Comparison of ENCODE assay signal across 30 cellular contexts in genomic region chr3:217436-217835, GRCh38. TPM values are rescaled to one million over a fixed set of nuclear protein-coding genes. Genes with fewer than 3 reads are reported as not detected.
DNase-seq lines count a peak whose midpoint lies in the region; ATAC-seq and TF ChIP-seq lines count a peak whose summit lies in the region.
"Had no signal": no experiment of that assay in that cellular context is flagged by ENCODE, and none has a peak within 500 bp of the region (broad histone marks: within the 10 kb centered on the region; RNA-seq: fewer than 3 reads in every experiment).

No MANE protein-coding gene starts in this region.

- H3K9me2 ChIP-seq in OCI-LY1 (ENCODE audit: low read depth, low read length) = no peaks in the 10 kb centered on the region

- H3K27ac Mint-ChIP-seq in stimulated activated memory B cell treated with anti-CD40 and anti-IgM and Interleukin-4, amounts not matched to agents 10 μg/mL and 1 μg/mL and 100 μg/mL, for 72 hours = peak overlapping the region; percentile 32
- no peak overlapping the region for H3K27ac Mint-ChIP-seq in T-helper 17 cell
- H3K27ac Mint-ChIP-seq: CD14-positive monocyte; CD8-positive, alpha-beta memory T cell had no signal

- peaks cover 2% of the 10 kb centered on the region; the same call in 1 of the 2 replicates for H3K9me3 ChIP-seq in OCI-LY1 (ENCODE audit: low read length)
- H3K9me3 ChIP-seq in endocrine pancreas (ENCODE audit: control insufficient read depth, low read length) = no peaks in the 10 kb centered on the region
- no peaks in the 10 kb centered on the region for H3K9me3 ChIP-seq in T-helper 17 cell (ENCODE audit: control insufficient read depth, low read length, poor library complexity, severe bottlenecking)
- H3K9me3 ChIP-seq: BE2C had no signal

- H3K9ac ChIP-seq in OCI-LY1 (ENCODE audit: low read length) (no peak overlapping the region), endocrine pancreas (ENCODE audit: control insufficient read depth, insufficient read depth, low read length) (no peak overlapping the region)
- H3K9ac ChIP-seq: KMS-11 had no signal

- H3K4me1 Mint-ChIP-seq in stimulated activated memory B cell treated with anti-CD40 and anti-IgM and Interleukin-4, amounts not matched to agents 10 μg/mL and 1 μg/mL and 100 μg/mL, for 72 hours = peaks cover 35% of the 10 kb centered on the region
- H3K4me1 Mint-ChIP-seq in T-helper 17 cell = no peaks in the 10 kb centered on the region
- H3K4me1 Mint-ChIP-seq: CD14-positive monocyte; CD8-positive, alpha-beta memory T cell had no signal

- no peak for ATAC-seq in stimulated activated memory B cell treated with anti-CD40 and anti-IgM and Interleukin-4, amounts not matched to agents 10 μg/mL and 1 μg/mL and 100 μg/mL, for 72 hours
- ATAC-seq in T-helper 17 cell = no peak

- no peak overlapping the region for H2AFZ ChIP-seq in OCI-LY1 (ENCODE audit: low read length)

- H3K27me3 ChIP-seq in OCI-LY1 (ENCODE audit: insufficient read depth, low read length) (no peaks in the 10 kb centered on the region), endocrine pancreas (ENCODE audit: control insufficient read depth, insufficient read depth, low read length) (no peaks in the 10 kb centered on the region)
- H3K27me3 ChIP-seq: BE2C, SJSA1 had no signal

- peak; percentile 39 for DNase-seq in NCI-H82 (lab: John Stamatoyannopoulos, UW)
- no peak for DNase-seq in NCI-H82 treated with DMSO at 0.1 percent for 48 hours (lab: John Stamatoyannopoulos, UW; ENCODE audit: unreplicated experiment)
- DNase-seq in activated CD8-positive, alpha-beta memory T cell treated with anti-CD3 and anti-CD28 coated beads for 24 hours = no peak
- DNase-seq in T-helper 17 cell = no peak
- no peak for DNase-seq in UCSD-AML1 (lab: John Stamatoyannopoulos, UW; ENCODE audit: unreplicated experiment)
- DNase-seq: ACHN; BE2C; CD8-positive, alpha-beta memory T cell; DMS153; DND-41; HCEC 1CT; MM.1S; NCI-H1417; NCI-H1694; NCI-H2081; NCI-H2171; NCI-H226; NCI-H510A; NCI-H774; Right ventricle myocardium superior; RPMI8226 had no signal

- H3K36me3 Mint-ChIP-seq in stimulated activated memory B cell treated with anti-CD40 and anti-IgM and Interleukin-4, amounts not matched to agents 10 μg/mL and 1 μg/mL and 100 μg/mL, for 72 hours = peaks cover 4% of the 10 kb centered on the region
- no peaks in the 10 kb centered on the region for H3K36me3 Mint-ChIP-seq in T-helper 17 cell (ENCODE audit: low read depth)
- H3K36me3 Mint-ChIP-seq: CD14-positive monocyte; CD8-positive, alpha-beta memory T cell; IgD-negative memory B cell had no signal

- TF ChIP-seq CTCF in OCI-LY1 (IDR thresholded peaks at IDR 0.05; ENCODE audit: low read length) = no peak

- no peak overlapping the region for H3K4me2 ChIP-seq in OCI-LY1 (ENCODE audit: low read length)
- H3K4me2 ChIP-seq: KMS-11 had no signal

- no peaks in the 10 kb centered on the region for H3K79me2 ChIP-seq in OCI-LY1 (ENCODE audit: insufficient read depth, low read length)

- H3K4me3 ChIP-seq in OCI-LY1 (ENCODE audit: low read depth, low read length, poor library complexity, severe bottlenecking) (no peak overlapping the region), endocrine pancreas (ENCODE audit: control insufficient read depth, insufficient read depth, low read length) (peak overlapping the region; percentile 59)
- H3K4me3 ChIP-seq: SJSA1 had no signal

- H3K27me3 Mint-ChIP-seq in stimulated activated memory B cell treated with anti-CD40 and anti-IgM and Interleukin-4, amounts not matched to agents 10 μg/mL and 1 μg/mL and 100 μg/mL, for 72 hours = no peaks in the 10 kb centered on the region
- H3K27me3 Mint-ChIP-seq in T-helper 17 cell = no peaks in the 10 kb centered on the region
- H3K27me3 Mint-ChIP-seq: CD8-positive, alpha-beta memory T cell; IgD-negative memory B cell had no signal

- H3K4me1 ChIP-seq in OCI-LY1 (ENCODE audit: insufficient read depth, low read length, severe bottlenecking) = peaks cover 51% of the 10 kb centered on the region
- H3K4me1 ChIP-seq in endocrine pancreas (ENCODE audit: control insufficient read depth, insufficient read depth, low read length) = peaks cover 7% of the 10 kb centered on the region
- H3K4me1 ChIP-seq: BE2C, SJSA1 had no signal

- H3K36me3 ChIP-seq in OCI-LY1 (ENCODE audit: insufficient read depth, low read length) (0 out of 2 replicates have a peak, but pooled peaks cover 9% of the 10 kb centered on the region), endocrine pancreas (ENCODE audit: control insufficient read depth, insufficient read depth, low read length) (no peaks in the 10 kb centered on the region)
- H3K36me3 ChIP-seq: BE2C, SJSA1 had no signal

- peak overlapping the region; percentile 42 for H3K27ac ChIP-seq in OCI-LY1 (ENCODE audit: low read depth, low read length, poor library complexity, severe bottlenecking)
- H3K27ac ChIP-seq: 22Rv1, HL-60, KMS-11, SJSA1 had no signal

- no peaks in the 10 kb centered on the region for H4K20me1 ChIP-seq in OCI-LY1 (ENCODE audit: insufficient read depth, low read length)

- peaks cover 2% of the 10 kb centered on the region; the same call in 1 of the 2 replicates for H3F3A ChIP-seq in OCI-LY1 (ENCODE audit: insufficient read depth, low read length)

- peaks cover 3% of the 10 kb centered on the region for H3K9me3 Mint-ChIP-seq in stimulated activated memory B cell treated with anti-CD40 and anti-IgM and Interleukin-4, amounts not matched to agents 10 μg/mL and 1 μg/mL and 100 μg/mL, for 72 hours

- no peak overlapping the region for H3K4me3 Mint-ChIP-seq in stimulated activated memory B cell treated with anti-CD40 and anti-IgM and Interleukin-4, amounts not matched to agents 10 μg/mL and 1 μg/mL and 100 μg/mL, for 72 hours
- no peak overlapping the region for H3K4me3 Mint-ChIP-seq in T-helper 17 cell
- H3K4me3 Mint-ChIP-seq: CD14-positive monocyte; CD8-positive, alpha-beta memory T cell had no signal

RNA-seq across cellular contexts. Expression of gene CHL1, which starts 20.9 kb away (rescaled TPM):
- total RNA-seq in T-helper 17 cell = under 1 TPM in 1 of 2 donors, not detected in 1; 0.97 TPM
- total RNA-seq: CD8-positive, alpha-beta memory T cell; SJSA1 had no signal
